Comparison of ENCODE assay signal across 30 cellular contexts in genomic region chr17:30002088-30002487, GRCh38.
"Had no signal": no experiment of that assay in that cellular context is flagged by ENCODE, and none has a peak within 500 bp of the region (broad histone marks: within the 10 kb centered on the region; RNA-seq: fewer than 3 reads in every experiment).

No MANE protein-coding gene starts in this region.

- H3K9me3 ChIP-seq: ascending aorta had no signal

- ATAC-seq: activated CD4-positive, CD25-positive, alpha-beta regulatory T cell treated with anti-CD3 and anti-CD28 coated beads, Interleukin-2, amount 50 U/mL, for 24 hours; activated CD8-positive, alpha-beta memory T cell treated with anti-CD3 and anti-CD28 coated beads, Interleukin-2, amount 10 ng/mL, durations not matched to agents 7 days and 5 days; activated CD8-positive, alpha-beta T cell treated with anti-CD3 and anti-CD28 coated beads, Interleukin-2, amount 10 ng/mL, durations not matched to agents 7 days and 5 days; activated naive CD8-positive, alpha-beta T cell treated with anti-CD3 and anti-CD28 coated beads, Interleukin-2, amount 50 U/mL, for 24 hours; WTC11 had no signal

- DNase-seq: activated CD4-positive, alpha-beta memory T cell treated with anti-CD3 and anti-CD28 coated beads, Interleukin-2, amount 10 ng/mL, durations not matched to agents 7 days and 5 days; activated CD4-positive, alpha-beta T cell treated with anti-CD3 and anti-CD28 coated beads for 4 hours; activated CD4-positive, alpha-beta T cell treated with anti-CD3 and anti-CD28 coated beads, Interleukin-2, amount 10 ng/mL, durations not matched to agents 24 days and 14 days; activated CD4-positive, alpha-beta T cell treated with anti-CD3 and anti-CD28 coated beads, Interleukin-2, amount 50 U/mL, for 1 hour; activated CD4-positive, alpha-beta T cell treated with anti-CD3 and anti-CD28 coated beads, Interleukin-2, amount 50 U/mL, for 48 hours; activated CD4-positive, CD25-positive, alpha-beta regulatory T cell; activated CD8-positive, alpha-beta memory T cell treated with anti-CD3 and anti-CD28 coated beads for 24 hours; activated CD8-positive, alpha-beta memory T cell treated with anti-CD3 and anti-CD28 coated beads, Interleukin-2, amount 10 ng/mL, durations not matched to agents 7 days and 5 days; activated CD8-positive, alpha-beta memory T cell treated with anti-CD3 and anti-CD28 coated beads, Interleukin-2, amount 50 U/mL, for 48 hours; activated CD8-positive, alpha-beta T cell treated with anti-CD3 and anti-CD28 coated beads, Interleukin-2, amount 10 ng/mL, durations not matched to agents 7 days and 5 days; activated effector memory CD4-positive, alpha-beta T cell treated with Interleukin-2 at 50 U/mL for 16 hours; activated gamma-delta T cell; activated naive CD4-positive, alpha-beta T cell treated with anti-CD3 and anti-CD28 coated beads, Interleukin-2, amount 10 ng/mL, durations not matched to agents 7 days and 5 days; activated naive CD4-positive, alpha-beta T cell treated with Interleukin-2 at 50 U/mL for 16 hours; activated naive CD8-positive, alpha-beta T cell treated with anti-CD3 and anti-CD28 coated beads, Interleukin-2, amount 10 ng/mL, durations not matched to agents 7 days and 5 days; activated naive CD8-positive, alpha-beta T cell treated with anti-CD3 and anti-CD28 coated beads, Interleukin-2, amount 50 U/mL, for 24 hours; activated T-cell treated with anti-CD3 and anti-CD28 coated beads, Interleukin-2, amount 50 U/mL, for 24 hours; activated T-cell treated with anti-CD3 and anti-CD28 coated beads, Interleukin-2, amount 50 U/mL, for 48 hours; amygdala; anterior cingulate cortex; caudate nucleus; cerebellar nuclear complex; T-helper 2 cell; T-helper 9 cell; WERI-Rb-1 had no signal

- FAIRE-seq: bronchial epithelial cell had no signal

- H3K4me1 ChIP-seq: ascending aorta had no signal

- H3K4me3 ChIP-seq: ascending aorta, cardiac muscle cell had no signal

- H3K27ac ChIP-seq: ascending aorta, cardiac muscle cell, WERI-Rb-1 had no signal
